Comparison of ENCODE assay signal across 20 cellular contexts in the genomic region with DNA sequence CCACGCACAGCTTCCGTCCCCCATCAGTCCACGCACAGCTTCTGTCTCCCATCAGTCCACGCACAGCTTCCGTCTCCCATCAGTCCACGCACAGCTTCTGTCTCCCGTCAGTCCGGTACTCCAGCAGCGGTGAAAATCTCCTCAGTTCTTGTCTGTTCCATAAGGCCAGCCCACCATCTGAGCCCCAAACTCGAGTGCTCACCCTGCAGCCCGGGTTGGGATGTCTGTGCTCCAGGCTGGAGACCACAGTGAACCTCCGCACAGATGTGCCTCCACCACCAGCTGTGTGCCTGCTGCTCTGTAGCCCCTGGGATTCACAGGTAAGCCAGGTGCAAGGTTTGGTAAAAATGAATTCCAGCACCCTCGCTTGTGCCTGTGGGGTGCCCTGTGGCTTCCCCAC.
DNase-seq lines count a peak whose midpoint lies in the region; ATAC-seq, FAIRE-seq and TF ChIP-seq lines count a peak whose summit lies in the region.
"Had no signal": no experiment of that assay in that cellular context is flagged by ENCODE, and none has a peak within 500 bp of the region (broad histone marks: within the 10 kb centered on the region; RNA-seq: fewer than 3 reads in every experiment).

No MANE protein-coding gene starts in this region.

- H3K9me3 ChIP-seq in osteoblast (ENCODE audit: low read depth, low read length) = no peaks in the 10 kb centered on the region
- H3K9me3 ChIP-seq: BE2C had no signal

- no peaks in the 10 kb centered on the region for H3K36me3 ChIP-seq in osteoblast (ENCODE audit: insufficient read depth, low read length)
- H3K36me3 ChIP-seq: BE2C had no signal

- no peaks in the 10 kb centered on the region; the same call in 1 of the 2 replicates for H3K36me3 Mint-ChIP-seq in WTC11

- no peak overlapping the region for H3K4me2 ChIP-seq in osteoblast (ENCODE audit: insufficient read depth, low read length)

- H3K9me3 Mint-ChIP-seq in WTC11 = peaks cover 15% of the 10 kb centered on the region

- H3K27me3 ChIP-seq in dorsolateral prefrontal cortex (peaks cover 0 to 15% (median 0%) of the 10 kb centered on the region in 45 donors), osteoblast (ENCODE audit: insufficient read depth, low read length) (no peaks in the 10 kb centered on the region)
- H3K27me3 ChIP-seq: BE2C had no signal

- POLR2A ChIA-PET in WTC11 (lab: Charles Lee) = no interaction called here

- H3K27ac Mint-ChIP-seq in WTC11 = no peak overlapping the region
- H3K27ac Mint-ChIP-seq: H9 had no signal

- no peaks in the 10 kb centered on the region for H4K20me1 ChIP-seq in osteoblast (ENCODE audit: insufficient read depth, low read length)

- no peak overlapping the region for H3K4me3 Mint-ChIP-seq in WTC11
- H3K4me3 Mint-ChIP-seq: CD4-positive, CD25-positive, alpha-beta regulatory T cell; H9 had no signal

- DNase-seq in WTC11 (ENCODE audit: low spot score) (peak; percentile 5), dorsolateral prefrontal cortex (peak in 6 of 10 donors; percentile 1 to 23 (median 16)), osteoblast (ENCODE audit: insufficient read length, low spot score, missing footprints) (peak; percentile 15), HTR-8/SVneo (ENCODE audit: insufficient read length, low spot score) (no peak)
- DNase-seq in activated CD4-positive, alpha-beta T cell treated with anti-CD3 and anti-CD28 coated beads, Interleukin-2, amount 50 U/mL, for 48 hours = no peak
- DNase-seq: ACHN; BE2C; C1 segment of cervical spinal cord; CD4-positive, CD25-positive, alpha-beta regulatory T cell; DMS153; DMS79; GDM1; GOT3; H9; IMR-90 had no signal

- H3K79me2 ChIP-seq in osteoblast (ENCODE audit: insufficient read depth, low read length) = no peaks in the 10 kb centered on the region

- intact Hi-C loops in dorsolateral prefrontal cortex (cut with DNase I) = no loop called here

- TF ChIP-seq CTCF in WTC11 (IDR thresholded peaks at IDR 0.05) (no peak), dorsolateral prefrontal cortex (IDR thresholded peaks at IDR 0.05 in 54 of 56, conservative IDR thresholded peaks at IDR 0.05 in 2 of 56; ENCODE audit: low read depth in 1 of 56, partially characterized antibody in 56 of 56) (no peak), osteoblast (IDR thresholded peaks at IDR 0.05; ENCODE audit: extremely low read depth, low read depth, low read length) (no peak)

- H3K4me3 ChIP-seq in dorsolateral prefrontal cortex = no peak overlapping the region
- no peak overlapping the region for H3K4me3 ChIP-seq in osteoblast (ENCODE audit: insufficient read depth, low read length)
- H3K4me3 ChIP-seq: K562 had no signal

- no peak overlapping the region for H3K27ac ChIP-seq in dorsolateral prefrontal cortex
- H3K27ac ChIP-seq in osteoblast (ENCODE audit: low read depth, low read length) = no peak overlapping the region

- no peaks in the 10 kb centered on the region for H3K4me1 ChIP-seq in osteoblast (ENCODE audit: insufficient read depth, low read length)
- H3K4me1 ChIP-seq: BE2C had no signal

- FAIRE-seq in HTR-8/SVneo (lab: Jason Lieb, UNC) = no peak
- FAIRE-seq: A204.1, GM12892, GM18507, K562 had no signal

- H3K4me1 Mint-ChIP-seq in WTC11 = no peaks in the 10 kb centered on the region
- H3K4me1 Mint-ChIP-seq: CD4-positive, CD25-positive, alpha-beta regulatory T cell had no signal

- no peaks in the 10 kb centered on the region for H3K27me3 Mint-ChIP-seq in WTC11 (ENCODE audit: low read depth)

- CTCF ChIA-PET in WTC11 (lab: Charles Lee) = interaction anchor here (1.4 kb wide), 1 partner anchor 12 kb away, joined by 7 read pairs; no protein-coding TSS in a partner anchor

- ATAC-seq in WTC11 (no peak), HG02759 (IDR thresholded peaks at IDR 0.05; ENCODE audit: unreplicated experiment) (no peak)
- ATAC-seq: K562 had no signal

- H2AFZ ChIP-seq in osteoblast (ENCODE audit: low read length) = no peak overlapping the region

TF ChIP-seq in WTC11, 78 proteins besides CTCF, POLR2A, EP300 and RAD21:
- TF ChIP-seq GTF2I (CRISPR knock-in tag; conservative IDR thresholded peaks at IDR 0.05) (no peak), ELF4 (CRISPR knock-in tag; IDR thresholded peaks at IDR 0.05; ENCODE audit: low read depth) (no peak), TP53 (CRISPR knock-in tag; IDR thresholded peaks at IDR 0.05) (no peak), ZNF219 (CRISPR knock-in tag; IDR thresholded peaks at IDR 0.05; ENCODE audit: borderline replicate concordance) (no peak)
- TF ChIP-seq, protein P1, sequence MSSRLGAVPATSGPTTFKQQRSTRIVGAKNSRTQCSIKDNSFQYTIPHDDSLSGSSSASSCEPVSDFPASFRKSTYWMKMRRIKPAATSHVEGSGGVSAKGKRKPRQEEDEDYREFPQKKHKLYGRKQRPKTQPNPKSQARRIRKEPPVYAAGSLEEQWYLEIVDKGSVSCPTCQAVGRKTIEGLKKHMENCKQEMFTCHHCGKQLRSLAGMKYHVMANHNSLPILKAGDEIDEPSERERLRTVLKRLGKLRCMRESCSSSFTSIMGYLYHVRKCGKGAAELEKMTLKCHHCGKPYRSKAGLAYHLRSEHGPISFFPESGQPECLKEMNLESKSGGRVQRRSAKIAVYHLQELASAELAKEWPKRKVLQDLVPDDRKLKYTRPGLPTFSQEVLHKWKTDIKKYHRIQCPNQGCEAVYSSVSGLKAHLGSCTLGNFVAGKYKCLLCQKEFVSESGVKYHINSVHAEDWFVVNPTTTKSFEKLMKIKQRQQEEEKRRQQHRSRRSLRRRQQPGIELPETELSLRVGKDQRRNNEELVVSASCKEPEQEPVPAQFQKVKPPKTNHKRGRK (CRISPR knock-in tag; IDR thresholded peaks at IDR 0.05; ENCODE audit: borderline replicate concordance) = no peak
- TF ChIP-seq, protein P2, sequence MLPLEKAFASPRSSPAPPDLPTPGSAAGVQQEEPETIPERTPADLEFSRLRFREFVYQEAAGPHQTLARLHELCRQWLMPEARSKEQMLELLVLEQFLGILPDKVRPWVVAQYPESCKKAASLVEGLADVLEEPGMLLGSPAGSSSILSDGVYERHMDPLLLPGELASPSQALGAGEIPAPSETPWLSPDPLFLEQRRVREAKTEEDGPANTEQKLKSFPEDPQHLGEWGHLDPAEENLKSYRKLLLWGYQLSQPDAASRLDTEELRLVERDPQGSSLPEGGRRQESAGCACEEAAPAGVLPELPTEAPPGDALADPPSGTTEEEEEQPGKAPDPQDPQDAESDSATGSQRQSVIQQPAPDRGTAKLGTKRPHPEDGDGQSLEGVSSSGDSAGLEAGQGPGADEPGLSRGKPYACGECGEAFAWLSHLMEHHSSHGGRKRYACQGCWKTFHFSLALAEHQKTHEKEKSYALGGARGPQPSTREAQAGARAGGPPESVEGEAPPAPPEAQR (CRISPR knock-in tag; IDR thresholded peaks at IDR 0.05) = no peak
- TF ChIP-seq, protein P3, sequence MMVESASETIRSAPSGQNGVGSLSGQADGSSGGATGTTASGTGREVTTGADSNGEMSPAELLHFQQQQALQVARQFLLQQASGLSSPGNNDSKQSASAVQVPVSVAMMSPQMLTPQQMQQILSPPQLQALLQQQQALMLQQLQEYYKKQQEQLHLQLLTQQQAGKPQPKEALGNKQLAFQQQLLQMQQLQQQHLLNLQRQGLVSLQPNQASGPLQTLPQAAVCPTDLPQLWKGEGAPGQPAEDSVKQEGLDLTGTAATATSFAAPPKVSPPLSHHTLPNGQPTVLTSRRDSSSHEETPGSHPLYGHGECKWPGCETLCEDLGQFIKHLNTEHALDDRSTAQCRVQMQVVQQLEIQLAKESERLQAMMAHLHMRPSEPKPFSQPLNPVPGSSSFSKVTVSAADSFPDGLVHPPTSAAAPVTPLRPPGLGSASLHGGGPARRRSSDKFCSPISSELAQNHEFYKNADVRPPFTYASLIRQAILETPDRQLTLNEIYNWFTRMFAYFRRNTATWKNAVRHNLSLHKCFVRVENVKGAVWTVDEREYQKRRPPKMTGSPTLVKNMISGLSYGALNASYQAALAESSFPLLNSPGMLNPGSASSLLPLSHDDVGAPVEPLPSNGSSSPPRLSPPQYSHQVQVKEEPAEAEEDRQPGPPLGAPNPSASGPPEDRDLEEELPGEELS (CRISPR knock-in tag; IDR thresholded peaks at IDR 0.05) = no peak

Comparison
In these comparisons a context has a peak if more than half of its experiments do, and no peak if none do; other contexts are left out.
1. DNase-seq: peak in WTC11 (single experiment), dorsolateral prefrontal cortex (6 of 10) and osteoblast (single experiment); none in HTR-8/SVneo (single experiment) and activated CD4-positive, alpha-beta T cell treated with anti-CD3 and anti-CD28 coated beads, Interleukin-2, amount 50 U/mL, for 48 hours (0 of 2).